19 cellular contexts compared by ENCODE assay signal in the genomic region with DNA sequence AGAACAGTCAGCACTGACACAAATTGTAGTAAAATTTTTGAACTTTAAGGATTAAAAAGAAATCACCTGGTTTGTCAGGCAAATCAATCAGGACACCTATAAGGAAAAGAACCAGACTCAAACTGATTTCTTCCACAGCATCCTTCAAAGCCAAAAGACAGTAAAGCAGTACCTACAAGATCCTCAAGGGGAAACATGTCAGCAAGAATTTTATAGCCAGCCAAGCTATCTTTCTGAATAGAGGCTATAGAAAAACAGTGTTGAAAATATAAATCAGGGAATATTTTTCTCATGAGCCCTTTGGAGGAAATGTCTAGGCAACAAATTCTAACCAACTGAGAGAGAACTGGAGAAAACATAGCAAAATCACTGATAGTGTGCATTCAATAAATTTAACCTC.
"Had no signal": no experiment of that assay in that cellular context is flagged by ENCODE, and none has a peak within 500 bp of the region (broad histone marks: within the 10 kb centered on the region; RNA-seq: fewer than 3 reads in every experiment).

No MANE protein-coding gene starts in this region.

- H3K4me1 ChIP-seq: body of pancreas had no signal

- H3K27me3 Mint-ChIP-seq: activated naive CD8-positive, alpha-beta T cell; central memory CD8-positive, alpha-beta T cell; naive thymus-derived CD4-positive, alpha-beta T cell; T-helper 17 cell had no signal

- H3K4me3 Mint-ChIP-seq: activated CD8-positive, alpha-beta T cell treated with anti-CD3 and anti-CD28 coated beads, Interleukin-2, amount 10 ng/mL, durations not matched to agents 7 days and 5 days; activated naive CD8-positive, alpha-beta T cell; activated T-cell treated with anti-CD3 and anti-CD28 coated beads, Interleukin-2, amount 50 U/mL, for 72 hours; central memory CD8-positive, alpha-beta T cell; naive thymus-derived CD4-positive, alpha-beta T cell; stimulated activated effector memory CD8-positive, alpha-beta T cell treated with anti-CD3 and anti-CD28 coated beads, Interleukin-12 subunit alpha, Interleukin-12 subunit beta, amount 100 ng/mL, for 72 hours; T-helper 17 cell; WTC11 had no signal

- H3K27ac ChIP-seq: body of pancreas, epithelial cell of prostate, thoracic aorta had no signal

- H3K4me3 ChIP-seq: body of pancreas, thoracic aorta had no signal

- H3K27ac Mint-ChIP-seq: activated CD8-positive, alpha-beta T cell treated with anti-CD3 and anti-CD28 coated beads, Interleukin-2, amount 10 ng/mL, durations not matched to agents 7 days and 5 days; activated naive CD8-positive, alpha-beta T cell; activated T-cell treated with anti-CD3 and anti-CD28 coated beads, Interleukin-2, amount 50 U/mL, for 72 hours; naive thymus-derived CD4-positive, alpha-beta T cell; stimulated activated effector memory CD8-positive, alpha-beta T cell treated with anti-CD3 and anti-CD28 coated beads, Interleukin-12 subunit alpha, Interleukin-12 subunit beta, amount 100 ng/mL, for 72 hours; T-helper 17 cell; WTC11 had no signal

- H3K4me1 Mint-ChIP-seq: central memory CD8-positive, alpha-beta T cell; naive thymus-derived CD4-positive, alpha-beta T cell; stimulated activated effector memory CD8-positive, alpha-beta T cell treated with anti-CD3 and anti-CD28 coated beads, Interleukin-12 subunit alpha, Interleukin-12 subunit beta, amount 100 ng/mL, for 72 hours; T-helper 17 cell; WTC11 had no signal

- H3K9me3 ChIP-seq: body of pancreas, thoracic aorta had no signal

- FAIRE-seq: keratinocyte had no signal

- DNase-seq: activated CD4-positive, alpha-beta T cell treated with anti-CD3 and anti-CD28 coated beads for 48 hours; activated CD8-positive, alpha-beta memory T cell treated with anti-CD3 and anti-CD28 coated beads, Interleukin-2, amount 50 U/mL, for 48 hours; activated CD8-positive, alpha-beta T cell treated with anti-CD3 and anti-CD28 coated beads, Interleukin-2, amount 10 ng/mL, durations not matched to agents 7 days and 5 days; activated gamma-delta T cell; activated T-cell treated with anti-CD3 and anti-CD28 coated beads, Interleukin-2, amount 50 U/mL, for 72 hours; amygdala; body of pancreas; effector CD8-positive, alpha-beta T cell; hippocampal formation; naive thymus-derived CD4-positive, alpha-beta T cell; T-helper 17 cell had no signal

- H3K36me3 ChIP-seq: thoracic aorta had no signal

- H3K36me3 Mint-ChIP-seq: activated naive CD8-positive, alpha-beta T cell; naive thymus-derived CD4-positive, alpha-beta T cell; stimulated activated effector memory CD8-positive, alpha-beta T cell treated with anti-CD3 and anti-CD28 coated beads, Interleukin-12 subunit alpha, Interleukin-12 subunit beta, amount 100 ng/mL, for 72 hours had no signal

- ATAC-seq: activated CD8-positive, alpha-beta T cell treated with anti-CD3 and anti-CD28 coated beads, Interleukin-2, amount 10 ng/mL, durations not matched to agents 7 days and 5 days; activated T-cell treated with anti-CD3 and anti-CD28 coated beads, Interleukin-2, amount 50 U/mL, for 72 hours; body of pancreas; left lobe of liver; naive thymus-derived CD4-positive, alpha-beta T cell; stimulated activated effector memory CD8-positive, alpha-beta T cell treated with anti-CD3 and anti-CD28 coated beads, Interleukin-12 subunit alpha, Interleukin-12 subunit beta, amount 100 ng/mL, for 72 hours; T-helper 17 cell; WTC11 had no signal

- H3K27me3 ChIP-seq: body of pancreas had no signal
